17 cellular contexts compared by ENCODE assay signal in genomic region chr12:71641390-71641789, GRCh38. TPM values are rescaled to one million over a fixed set of nuclear protein-coding genes. Genes with fewer than 3 reads are reported as not detected.
DNase-seq lines count a peak whose midpoint lies in the region; ATAC-seq and TF ChIP-seq lines count a peak whose summit lies in the region.
"Had no signal": no experiment of that assay in that cellular context is flagged by ENCODE, and none has a peak within 500 bp of the region (broad histone marks: within the 10 kb centered on the region; RNA-seq: fewer than 3 reads in every experiment).

No MANE protein-coding gene starts in this region.

- H3K4me3 ChIP-seq in SK-N-MC (no peak overlapping the region), brain microvascular endothelial cell (ENCODE audit: low read depth, low read length) (no peak overlapping the region)
- H3K4me3 ChIP-seq: lower lobe of right lung had no signal

- in situ Hi-C loops in brain microvascular endothelial cell (cut with HindIII; ENCODE audit: low pct_ligation_motif_present, low sequenced_read_pairs): no loop called here

- peak overlapping the region; percentile 68 for H3K27ac Mint-ChIP-seq in stimulated activated naive CD8-positive, alpha-beta T cell treated with anti-CD3 and anti-CD28 coated beads, Interleukin-15, Interleukin-2, amounts not matched to agents 100 ng/mL and 50 ng/mL, for 24 hours
- peak overlapping the region; percentile 84 for H3K27ac Mint-ChIP-seq in type B pancreatic cell
- H3K27ac Mint-ChIP-seq: activated B cell treated with CpG ODN at 0.5 μM for 24 hours; dendritic cell treated with granulocyte-macrophage colony-stimulating factor and Interleukin-4, amounts not matched to agents 40 ng/mL and 50 ng/mL, for 4 days had no signal

- ATAC-seq in stimulated activated naive CD8-positive, alpha-beta T cell treated with anti-CD3 and anti-CD28 coated beads, Interleukin-15, Interleukin-2, amounts not matched to agents 100 U/mL and 50 U/mL, for 24 hours: no peak
- ATAC-seq in GM18907 (IDR thresholded peaks at IDR 0.05; ENCODE audit: unreplicated experiment): no peak
- ATAC-seq: lower lobe of right lung had no signal

- no peak for DNase-seq in stimulated activated naive CD8-positive, alpha-beta T cell treated with anti-CD3 and anti-CD28 coated beads, Interleukin-15, Interleukin-2, amounts not matched to agents 100 U/mL and 50 U/mL, for 24 hours
- DNase-seq in SK-N-MC (ENCODE audit: low read depth, low spot score): no peak
- DNase-seq in brain microvascular endothelial cell: no peak
- DNase-seq in type B pancreatic cell (ENCODE audit: extremely low spot score, unreplicated experiment): no peak
- DNase-seq in stimulated activated CD4-positive, alpha-beta T cell treated with anti-CD3 and anti-CD28 coated beads, Interleukin-4, amount 100 ng/mL, for 4 hours: no peak
- DNase-seq in activated CD4-positive, CD25-positive, alpha-beta regulatory T cell treated with anti-CD3 and anti-CD28 coated beads, Interleukin-2, amount 50 U/mL, for 72 hours: no peak
- DNase-seq: activated B cell treated with CpG ODN at 0.5 μM for 24 hours; activated naive CD4-positive, alpha-beta T cell; GDM1; H9; lower lobe of right lung; NCI-H1105 treated with DMSO at 0.1 percent for 48 hours; NCI-H526 treated with DMSO at 0.1 percent for 48 hours had no signal

- no peaks in the 10 kb centered on the region for H3K27me3 Mint-ChIP-seq in stimulated activated naive CD8-positive, alpha-beta T cell treated with anti-CD3 and anti-CD28 coated beads, Interleukin-15, Interleukin-2, amounts not matched to agents 100 ng/mL and 50 ng/mL, for 24 hours
- no peaks in the 10 kb centered on the region for H3K27me3 Mint-ChIP-seq in type B pancreatic cell
- H3K27me3 Mint-ChIP-seq: activated B cell treated with CpG ODN at 0.5 μM for 24 hours; dendritic cell treated with granulocyte-macrophage colony-stimulating factor and Interleukin-4, amounts not matched to agents 40 ng/mL and 50 ng/mL, for 4 days had no signal

- no peaks in the 10 kb centered on the region for H3K9me3 ChIP-seq in SK-N-MC (ENCODE audit: low read depth, low read length)
- H3K9me3 ChIP-seq: lower lobe of right lung had no signal

- TF ChIP-seq CTCF in brain microvascular endothelial cell (IDR thresholded peaks at IDR 0.05; ENCODE audit: low read depth, low read length, missing control alignments) (no peak), type B pancreatic cell (conservative IDR thresholded peaks at IDR 0.05) (no peak)

- peaks cover 85% of the 10 kb centered on the region for H3K36me3 ChIP-seq in SK-N-MC (ENCODE audit: insufficient read depth, low read length)
- peaks cover 77% of the 10 kb centered on the region for H3K36me3 ChIP-seq in brain microvascular endothelial cell (replicated peaks)

- peaks cover 79% of the 10 kb centered on the region for H3K36me3 Mint-ChIP-seq in stimulated activated naive CD8-positive, alpha-beta T cell treated with anti-CD3 and anti-CD28 coated beads, Interleukin-15, Interleukin-2, amounts not matched to agents 100 ng/mL and 50 ng/mL, for 24 hours (ENCODE audit: low read depth)
- peaks cover 24% of the 10 kb centered on the region for H3K36me3 Mint-ChIP-seq in type B pancreatic cell

- no peak overlapping the region for H3K9ac ChIP-seq in SK-N-MC (ENCODE audit: insufficient read length)
- H3K9ac ChIP-seq: parathyroid adenoma had no signal

- no peak overlapping the region for H3K4me3 Mint-ChIP-seq in stimulated activated naive CD8-positive, alpha-beta T cell treated with anti-CD3 and anti-CD28 coated beads, Interleukin-15, Interleukin-2, amounts not matched to agents 100 ng/mL and 50 ng/mL, for 24 hours
- no peak overlapping the region for H3K4me3 Mint-ChIP-seq in type B pancreatic cell
- H3K4me3 Mint-ChIP-seq: activated B cell treated with CpG ODN at 0.5 μM for 24 hours; dendritic cell treated with granulocyte-macrophage colony-stimulating factor and Interleukin-4, amounts not matched to agents 40 ng/mL and 50 ng/mL, for 4 days; H9 had no signal

- no peaks in the 10 kb centered on the region for H3K9me3 Mint-ChIP-seq in stimulated activated naive CD8-positive, alpha-beta T cell treated with anti-CD3 and anti-CD28 coated beads, Interleukin-15, Interleukin-2, amounts not matched to agents 100 ng/mL and 50 ng/mL, for 24 hours
- no peaks in the 10 kb centered on the region for H3K9me3 Mint-ChIP-seq in type B pancreatic cell
- H3K9me3 Mint-ChIP-seq: activated B cell treated with CpG ODN at 0.5 μM for 24 hours; dendritic cell treated with granulocyte-macrophage colony-stimulating factor and Interleukin-4, amounts not matched to agents 40 ng/mL and 50 ng/mL, for 4 days; H9 had no signal

- H3K27me3 ChIP-seq in brain microvascular endothelial cell (replicated peaks): no peaks in the 10 kb centered on the region

- peaks cover 26% of the 10 kb centered on the region for H3K4me1 Mint-ChIP-seq in stimulated activated naive CD8-positive, alpha-beta T cell treated with anti-CD3 and anti-CD28 coated beads, Interleukin-15, Interleukin-2, amounts not matched to agents 100 ng/mL and 50 ng/mL, for 24 hours (ENCODE audit: low read depth)
- H3K4me1 Mint-ChIP-seq in type B pancreatic cell (ENCODE audit: unreplicated experiment): peaks cover 5% of the 10 kb centered on the region
- H3K4me1 Mint-ChIP-seq: H9 had no signal

- H3K27ac ChIP-seq in SK-N-MC (0 out of 2 replicates have a peak overlapping the region, but pooled peaks have one; percentile 16), brain microvascular endothelial cell (peak overlapping the region; percentile 53)
- H3K27ac ChIP-seq: lower lobe of right lung, parathyroid adenoma had no signal

RNA-seq across cellular contexts. Expression of gene ZFC3H1, which starts 22.3 kb away (rescaled TPM):
- 35.8 and 38.2 TPM in 2 replicates for total RNA-seq in type B pancreatic cell (ENCODE audit: low replicate concordance)

RNA-seq across cellular contexts. Expression of gene THAP2, which starts 22.7 kb away (rescaled TPM):
- total RNA-seq in type B pancreatic cell (ENCODE audit: low replicate concordance): 4.9 and 8.9 TPM in 2 replicates

RNA-seq across cellular contexts. Expression of gene TMEM19, which starts 44.5 kb away (rescaled TPM):
- 11.4 and 15.3 TPM in 2 replicates for total RNA-seq in type B pancreatic cell (ENCODE audit: low replicate concordance)
